In the genomic region with DNA sequence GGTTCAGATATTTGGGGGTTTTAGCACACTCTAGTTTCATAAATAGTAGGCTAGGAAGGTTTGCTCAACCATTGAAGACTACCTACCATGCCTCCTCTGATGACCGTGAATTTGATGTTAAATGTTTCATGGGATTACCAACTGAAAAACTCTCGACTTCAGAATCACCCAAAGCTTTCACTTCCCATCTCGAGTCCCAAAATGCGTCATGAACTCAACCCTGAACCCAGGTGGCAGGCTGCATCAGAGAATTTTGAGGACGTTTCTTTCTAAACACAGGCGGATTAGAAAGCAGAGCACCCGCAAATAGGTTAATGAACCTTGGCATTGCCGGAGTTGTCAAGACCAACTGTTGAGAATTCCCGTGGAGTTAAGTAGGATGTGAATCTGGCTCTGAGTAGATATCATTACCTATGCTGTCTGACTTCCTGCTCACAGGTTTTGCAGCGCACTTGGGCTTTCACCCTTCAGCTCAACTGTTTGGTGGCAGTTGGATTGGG, we compare ENCODE assay signal across 1 cellular context.
TF ChIP-seq lines count a peak whose summit lies in the region.

No MANE protein-coding gene starts in this region.

TF ChIP-seq in GM23338, 12 proteins besides CTCF, POLR2A, EP300 and RAD21 (continued from another document):
- TF ChIP-seq ZNF462 (CRISPR knock-in tag; IDR thresholded peaks at IDR 0.05): no peak
- TF ChIP-seq ZNF331 (CRISPR knock-in tag; IDR thresholded peaks at IDR 0.05; ENCODE audit: low read depth): no peak
- TF ChIP-seq JUNB (IDR thresholded peaks at IDR 0.05; ENCODE audit: unreplicated experiment): no peak
TF ChIP-seq in GM23338: peak in this region for 0.
